ENCODE assay signal across 9 cellular contexts in the genomic region with DNA sequence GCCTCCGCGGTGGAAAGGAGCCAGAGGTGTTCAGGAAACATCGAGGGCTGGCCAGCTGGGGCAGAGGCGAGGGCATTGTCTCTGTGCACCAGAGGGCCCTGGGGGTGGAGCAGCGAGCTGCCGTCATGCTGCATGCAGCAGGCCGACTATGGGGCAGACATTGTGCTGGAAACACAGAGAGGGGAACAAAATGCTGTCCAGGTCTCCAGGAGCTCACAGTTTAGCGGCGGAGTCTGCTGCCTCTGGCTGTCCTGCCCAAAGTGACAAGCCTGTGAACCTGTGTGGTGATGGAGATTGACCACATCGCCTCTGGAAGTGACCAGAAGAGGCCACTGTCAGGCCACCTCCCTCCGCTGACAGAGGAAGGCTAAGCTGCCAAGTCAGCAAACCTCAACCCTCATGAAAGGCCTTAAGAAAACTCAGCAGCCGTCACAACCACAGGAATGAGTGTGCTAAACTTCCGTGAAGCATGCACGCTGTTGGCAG. TPM values are rescaled to one million over a fixed set of nuclear protein-coding genes. Genes with fewer than 3 reads are reported as not detected.
DNase-seq lines count a peak whose midpoint lies in the region; ATAC-seq and TF ChIP-seq lines count a peak whose summit lies in the region.
"Had no signal": no experiment of that assay in that cellular context is flagged by ENCODE, and none has a peak within 500 bp of the region (broad histone marks: within the 10 kb centered on the region; RNA-seq: fewer than 3 reads in every experiment).

No MANE protein-coding gene starts in this region.

- intact Hi-C loops in right lobe of liver (cut with DNase I), result no loop called here

- peak; percentile 78 to 86 (median 82) for ATAC-seq in T-cell (replicated peaks in 1 of 4)
- peak; percentile 68 to 85 (median 82) for ATAC-seq in right lobe of liver
- ATAC-seq in upper lobe of left lung (ENCODE audit: low FRiP score in 2 of 2), result peak; percentile 56 to 85

- in situ Hi-C loops in astrocyte of the spinal cord (cut with HindIII; ENCODE audit: low sequenced_read_pairs), result no loop called here

- H3K27ac ChIP-seq in right lobe of liver (no peak overlapping the region), upper lobe of left lung (peak overlapping the region; percentile 12 to 73 (median 64))
- H3K27ac ChIP-seq: 22Rv1 had no signal

- H3K27me3 Mint-ChIP-seq in T-cell, result peaks cover 0 to 5% of the 10 kb centered on the region in 2 donors

- no peaks in the 10 kb centered on the region for H3K36me3 Mint-ChIP-seq in T-cell

- TF ChIP-seq CTCF in astrocyte of the spinal cord (IDR thresholded peaks at IDR 0.05; ENCODE audit: low read depth, low read length) (peak; percentile 13), right lobe of liver (IDR thresholded peaks at IDR 0.05) (peak in 3 of 4 donors; percentile 11 to 15 (median 13)), upper lobe of left lung (IDR thresholded peaks at IDR 0.05) (peak in 2 of 6 experiments; percentile 9 to 15)

- CTCF ChIA-PET in T-cell (lab: Charles Lee), result interaction anchor here (0.5 to 1.9 kb wide), 12 partner anchors 8 to 340 kb away, joined by 3 to 7 read pairs (median 3); a partner anchor contains a TSS

- H3K4me1 ChIP-seq in right lobe of liver (no peaks in the 10 kb centered on the region), upper lobe of left lung (peaks cover 0 to 7% (median 0%) of the 10 kb centered on the region in 4 donors)

- H3K27me3 ChIP-seq in right lobe of liver, result no peaks in the 10 kb centered on the region
- H3K27me3 ChIP-seq in upper lobe of left lung, result no peaks in the 10 kb centered on the region

- POLR2A ChIA-PET in T-cell (lab: Charles Lee), result interaction anchor here (0.7 to 1.2 kb wide), 2 partner anchors 16 to 22 kb away, joined by 4 to 8 read pairs; no protein-coding TSS in a partner anchor

- 23% methylated on average over 6 of the region's 14 CpGs for WGBS in right lobe of liver (ENCODE audit: insufficient coverage, low coverage, low lambda C conversion rate, missing lambda C conversion rate)
- WGBS in upper lobe of left lung, 2 donors, result 20 to 57% methylated on average over 2 to 14 of the region's 14 CpGs

- peak; percentile 0 for DNase-seq in DMS79 treated with DMSO at 0.1 percent for 48 hours (lab: John Stamatoyannopoulos, UW)
- DNase-seq in DMS79 (lab: John Stamatoyannopoulos, UW), result no peak
- peak in 32 of 34 experiments; percentile 19 to 60 (median 41) for DNase-seq in T-cell
- DNase-seq in astrocyte of the spinal cord (ENCODE audit: low read depth, low spot score), result peak; percentile 89
- DNase-seq in right lobe of liver, result peak; percentile 52 to 60 (median 53)
- DNase-seq in upper lobe of left lung, result peak in 1 of 2 donors; percentile 67
- no peak for DNase-seq in NCI-H526 treated with DMSO at 0.1 percent for 48 hours (lab: John Stamatoyannopoulos, UW)
- no peak for DNase-seq in T1000 (lab: John Stamatoyannopoulos, UW)

- no peak for TF ChIP-seq POLR2A in right lobe of liver (IDR thresholded peaks at IDR 0.05)
- no peak for TF ChIP-seq POLR2A in upper lobe of left lung (IDR thresholded peaks at IDR 0.05)

- peaks cover 58 to 72% (median 60%) of the 10 kb centered on the region in 3 donors for H3K4me1 Mint-ChIP-seq in T-cell

- no peaks in the 10 kb centered on the region for H3K9me3 Mint-ChIP-seq in T-cell

- TF ChIP-seq EP300 in upper lobe of left lung (IDR thresholded peaks at IDR 0.05), result no peak

- peak overlapping the region; percentile 81 to 89 for H3K27ac Mint-ChIP-seq in T-cell

- no peak overlapping the region for H3K4me3 ChIP-seq in astrocyte of the spinal cord (ENCODE audit: low read depth, low read length)
- no peak overlapping the region for H3K4me3 ChIP-seq in right lobe of liver
- no peak overlapping the region for H3K4me3 ChIP-seq in upper lobe of left lung

- H3K4me3 Mint-ChIP-seq in T-cell, result peak overlapping the region in 2 of 3 donors; percentile 37 to 57

- H3K9me3 ChIP-seq in right lobe of liver, result no peaks in the 10 kb centered on the region
- H3K9me3 ChIP-seq in upper lobe of left lung, result no peaks in the 10 kb centered on the region

- H3K36me3 ChIP-seq in right lobe of liver (no peaks in the 10 kb centered on the region), upper lobe of left lung (no peaks in the 10 kb centered on the region)

RNA-seq across cellular contexts. Expression of a gene that starts 20.1 kb away (rescaled TPM):
- total RNA-seq in T-cell (100 to 1,000 TPM; 102 to 163 (median 142) TPM), right lobe of liver (1 to 10 TPM; 1.7 to 5.7 (median 3.3) TPM), upper lobe of left lung (10 to 100 TPM; 21.5 to 60.3 (median 37.9) TPM)

RNA-seq across cellular contexts. Expression of a gene that starts 20.8 kb away (rescaled TPM):
- total RNA-seq in T-cell (under 1 TPM in 4 of 5 donors, not detected in 1; 0.20 to 0.84 (median 0.37) TPM), right lobe of liver (10 to 100 TPM in 4 of 6 experiments, 1 to 10 TPM in 2; 2.9 to 30.7 (median 16.5) TPM), upper lobe of left lung (1 to 10 TPM in 3 of 6 donors, under 1 TPM in 1, not detected in 2; 0.91 to 5.1 (median 2.5) TPM)

Comparison
In these comparisons a context has a peak if more than half of its experiments do, and no peak if none do; other contexts are left out.
1. DNase-seq: peak in DMS79 treated with DMSO at 0.1 percent for 48 hours (single experiment), T-cell (32 of 34), astrocyte of the spinal cord (single experiment) and right lobe of liver (3 of 3); none in DMS79 (single experiment), NCI-H526 treated with DMSO at 0.1 percent for 48 hours (single experiment) and T1000 (single experiment).
2. H3K27ac ChIP-seq: peak in upper lobe of left lung (4 of 4); none in right lobe of liver (0 of 3).
3. Peak in every context shown above with its lines, with median percentiles within 50 percentile points of each other: ATAC-seq.